In the genomic region with DNA sequence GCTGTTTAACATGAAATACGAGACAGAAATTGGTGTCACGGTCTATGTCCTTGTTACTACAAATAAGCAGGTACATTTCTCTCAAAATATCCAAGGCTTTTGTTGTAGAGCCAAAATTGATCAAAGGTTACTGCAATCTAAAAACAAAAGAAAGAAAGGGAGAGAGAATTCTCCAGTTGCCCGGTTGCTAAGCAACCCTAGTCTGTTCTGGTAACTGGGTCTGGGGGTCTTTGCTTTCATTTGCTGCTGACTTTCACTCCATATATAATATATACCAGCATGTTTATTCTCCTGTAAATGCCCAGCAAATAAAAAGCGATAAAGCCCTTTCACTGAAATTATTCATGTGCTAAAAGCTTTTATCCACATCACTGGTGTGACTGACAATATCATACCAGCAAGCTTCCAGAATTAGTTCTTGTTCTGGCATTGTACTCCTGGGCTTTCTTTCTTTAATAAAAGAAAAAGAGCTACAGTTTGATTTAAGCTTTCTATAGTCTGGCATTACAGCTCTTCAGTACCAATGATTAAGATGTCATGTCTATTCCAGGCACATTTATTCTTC, we compare ENCODE assay signal across 14 cellular contexts.
"Had no signal": no experiment of that assay in that cellular context is flagged by ENCODE, and none has a peak within 500 bp of the region (broad histone marks: within the 10 kb centered on the region; RNA-seq: fewer than 3 reads in every experiment).

No MANE protein-coding gene starts in this region.

- DNase-seq: activated naive CD4-positive, alpha-beta T cell treated with anti-CD3 and anti-CD28 coated beads, Interleukin-2, amount 10 ng/mL, durations not matched to agents 7 days and 5 days; central memory CD4-positive, alpha-beta T cell; effector CD4-positive, alpha-beta T cell; gastrocnemius medialis; islet precursor cell; left lung; mesenchymal stem cell; stimulated activated CD4-positive, alpha-beta T cell treated with anti-CD3 and anti-CD28 coated beads, Interleukin-4, amount 100 ng/mL, for 1 hour; stimulated activated CD8-positive, alpha-beta memory T cell treated with anti-CD3 and anti-CD28 coated beads, Interleukin-4, amount 100 ng/mL, for 48 hours; stimulated activated naive CD8-positive, alpha-beta T cell treated with anti-CD3 and anti-CD28 coated beads, Interleukin-15, Interleukin-2, amounts not matched to agents 100 U/mL and 50 U/mL, for 24 hours; upper lobe of left lung had no signal

- H3K36me3 ChIP-seq: gastrocnemius medialis, left lung, upper lobe of left lung had no signal

- H3K9me3 ChIP-seq: gastrocnemius medialis, left lung, upper lobe of left lung had no signal

- H3K27me3 ChIP-seq: gastrocnemius medialis, left lung, upper lobe of left lung had no signal

- H3K27ac ChIP-seq: coronary artery, gastrocnemius medialis, left lung, upper lobe of left lung had no signal

- H3K4me1 ChIP-seq: gastrocnemius medialis, left lung, upper lobe of left lung had no signal

- FAIRE-seq: TTC549 had no signal

- H3K4me3 ChIP-seq: coronary artery, gastrocnemius medialis, left lung, upper lobe of left lung had no signal

- ATAC-seq: gastrocnemius medialis; left lung; natural killer cell treated with Interleukin-12 subunit alpha and Interleukin-12 subunit beta and Interleukin-15 and Interleukin-18, amount 100 ng/mL, for 72 hours; stimulated activated naive CD8-positive, alpha-beta T cell treated with anti-CD3 and anti-CD28 coated beads, Interleukin-15, Interleukin-2, amounts not matched to agents 100 U/mL and 50 U/mL, for 24 hours had no signal
